ENCODE assay signal across 10 cellular contexts in the genomic region with DNA sequence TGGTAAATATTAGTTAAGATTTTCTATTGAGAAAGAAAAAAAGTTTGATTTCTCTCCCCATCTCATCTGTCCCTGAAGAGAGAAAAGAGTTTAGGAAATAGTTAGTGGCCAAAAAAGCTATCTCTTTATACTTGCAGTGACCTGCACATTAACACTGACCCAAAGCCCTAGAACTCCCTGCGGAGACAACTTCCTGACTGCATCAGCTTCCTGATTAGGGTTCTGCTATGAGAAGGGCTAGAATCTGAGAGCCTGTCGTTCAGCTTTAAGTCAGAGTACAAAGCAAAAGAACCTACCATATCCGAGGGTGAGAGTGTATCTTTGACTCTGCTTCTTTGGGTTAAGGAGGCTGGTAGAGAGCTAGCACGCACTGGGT. TPM values are rescaled to one million over a fixed set of nuclear protein-coding genes. Genes with fewer than 3 reads are reported as not detected.
A peak's percentile ranks its signal among the peaks of the same experiment; 100 is the strongest.
DNase-seq lines count a peak whose midpoint lies in the region; ATAC-seq, FAIRE-seq and TF ChIP-seq lines count a peak whose summit lies in the region.
"Had no signal": no experiment of that assay in that cellular context is flagged by ENCODE, and none has a peak within 500 bp of the region (broad histone marks: within the 10 kb centered on the region; RNA-seq: fewer than 3 reads in every experiment).

No MANE protein-coding gene starts in this region.

- FAIRE-seq in small intestine (lab: Jason Lieb, UNC): no peak

- H3K4me3 ChIP-seq in HEK293 (ENCODE audit: low read depth, low read length) (no peak overlapping the region), astrocyte of the spinal cord (ENCODE audit: low read depth, low read length) (no peak overlapping the region), hepatocyte (no peak overlapping the region), small intestine (ENCODE audit: low read depth in 1 of 2, low read length in 2 of 2) (no peak overlapping the region)

- ATAC-seq in HG03175 (IDR thresholded peaks at IDR 0.05; ENCODE audit: unreplicated experiment) (no peak), HG02678 (IDR thresholded peaks at IDR 0.05; ENCODE audit: unreplicated experiment) (no peak), HG03097 (IDR thresholded peaks at IDR 0.05; ENCODE audit: low FRiP score, unreplicated experiment) (no peak)
- ATAC-seq: stimulated activated naive B cell treated with anti-CD40 and anti-IgM and Interleukin-4, amounts not matched to agents 10 μg/mL and 1 μg/mL and 100 μg/mL, for 72 hours had no signal

- H3K27ac ChIP-seq in HEK293 (ENCODE audit: extremely low read depth, low read depth, low read length): peak overlapping the region; percentile 83
- peak overlapping the region; percentile 63 for H3K27ac ChIP-seq in hepatocyte
- peak overlapping the region; percentile 50 to 92 for H3K27ac ChIP-seq in small intestine (ENCODE audit: low read depth in 1 of 2, low read length in 1 of 2)

- POLR2A ChIA-PET in HEK293 (lab: Yijun Ruan, JAX): interaction anchor here (0.7 to 3.9 kb wide), 9 partner anchors 10 to 250 kb away, joined by 3 to 26 read pairs (median 5); partner anchors contain the start of genes CCDC47, DDX42 and MAP3K3

- H3K4me1 ChIP-seq in HEK293 (ENCODE audit: control insufficient read depth, insufficient read depth, low read length): peaks cover 22% of the 10 kb centered on the region
- H3K4me1 ChIP-seq in hepatocyte (ENCODE audit: insufficient read depth): peaks cover 24% of the 10 kb centered on the region
- H3K4me1 ChIP-seq in small intestine (ENCODE audit: control insufficient read depth in 2 of 2, insufficient read depth in 1 of 2, low read depth in 1 of 2, low read length in 1 of 2): peaks cover 2 to 7% of the 10 kb centered on the region in 2 donors

- WGBS in hepatocyte (ENCODE audit: low lambda C conversion rate, missing lambda C conversion rate): 49% methylated on average over 4 of the region's 4 CpGs
- WGBS in small intestine, 3 donors: 12 to 36% (median 21%) methylated on average over 4 of the region's 4 CpGs

- no peaks in the 10 kb centered on the region for H3K9me3 ChIP-seq in HEK293 (ENCODE audit: control insufficient read depth, insufficient read depth, low read depth, low read length)
- no peaks in the 10 kb centered on the region for H3K9me3 ChIP-seq in hepatocyte (ENCODE audit: low read depth)
- H3K9me3 ChIP-seq in small intestine (ENCODE audit: control insufficient read depth, low read depth): no peaks in the 10 kb centered on the region

- no peaks in the 10 kb centered on the region for H3K27me3 ChIP-seq in hepatocyte
- no peaks in the 10 kb centered on the region for H3K27me3 ChIP-seq in small intestine (ENCODE audit: control insufficient read depth in 2 of 2, insufficient read depth in 2 of 2, low read length in 2 of 2)

- TF ChIP-seq CTCF in HEK293 (tag by site-specific recombination; IDR thresholded peaks at IDR 0.05) (no peak), astrocyte of the spinal cord (IDR thresholded peaks at IDR 0.05; ENCODE audit: low read depth, low read length) (no peak), hepatocyte (IDR thresholded peaks at IDR 0.05; ENCODE audit: poor library complexity) (no peak)

- no peaks in the 10 kb centered on the region for H4K20me1 ChIP-seq in hepatocyte (ENCODE audit: insufficient read depth, poor library complexity, severe bottlenecking)

- H3K36me3 ChIP-seq in HEK293 (ENCODE audit: control insufficient read depth in 2 of 2, insufficient read depth in 1 of 2, low read length in 2 of 2) (peaks cover 5 to 24% of the 10 kb centered on the region in 2 experiments; a peak in 2 of 3 replicates), hepatocyte (replicated peaks; ENCODE audit: insufficient read depth, low read depth) (no peaks in the 10 kb centered on the region), small intestine (ENCODE audit: control insufficient read depth in 2 of 2, insufficient read depth in 2 of 2, low read length in 2 of 2) (peaks cover 2 to 4% of the 10 kb centered on the region in 2 donors)

- DNase-seq in astrocyte of the spinal cord (ENCODE audit: low read depth, low spot score) (peak; percentile 39), hepatocyte (ENCODE audit: low spot score) (no peak), small intestine (peak; percentile 34), NCI-H2029 treated with DMSO at 0.1 percent for 48 hours (lab: John Stamatoyannopoulos, UW) (no peak)
- DNase-seq: activated CD4-positive, alpha-beta T cell treated with anti-CD3 and anti-CD28 coated beads, Interleukin-2, amount 50 U/mL, for 48 hours; stimulated activated naive B cell treated with anti-CD40 and anti-IgM and Interleukin-4, amounts not matched to agents 10 μg/mL and 1 μg/mL and 100 μg/mL, for 72 hours had no signal

- no peaks in the 10 kb centered on the region for H3K9me2 ChIP-seq in hepatocyte (replicated peaks; ENCODE audit: insufficient read depth)

- no peaks in the 10 kb centered on the region for H3K79me2 ChIP-seq in hepatocyte

- H2AFZ ChIP-seq in hepatocyte: no peak overlapping the region

- in situ Hi-C loops in astrocyte of the spinal cord (cut with HindIII; ENCODE audit: low sequenced_read_pairs): no loop called here

- CTCF ChIA-PET in HEK293 (lab: Yijun Ruan, JAX): interaction anchor here (0.6 to 3.9 kb wide), 10 partner anchors 10 to 1487 kb away, joined by 3 to 27 read pairs (median 4); no protein-coding TSS in a partner anchor

- H3K4me2 ChIP-seq in hepatocyte: peak overlapping the region; percentile 52

TF ChIP-seq in HEK293, 187 proteins besides CTCF, POLR2A, EP300 and RAD21:
- no peak for TF ChIP-seq ZNF426 (tag by site-specific recombination; IDR thresholded peaks at IDR 0.05)
- no peak for TF ChIP-seq GLIS2 (tag by site-specific recombination; IDR thresholded peaks at IDR 0.05)
- TF ChIP-seq, protein P1, sequence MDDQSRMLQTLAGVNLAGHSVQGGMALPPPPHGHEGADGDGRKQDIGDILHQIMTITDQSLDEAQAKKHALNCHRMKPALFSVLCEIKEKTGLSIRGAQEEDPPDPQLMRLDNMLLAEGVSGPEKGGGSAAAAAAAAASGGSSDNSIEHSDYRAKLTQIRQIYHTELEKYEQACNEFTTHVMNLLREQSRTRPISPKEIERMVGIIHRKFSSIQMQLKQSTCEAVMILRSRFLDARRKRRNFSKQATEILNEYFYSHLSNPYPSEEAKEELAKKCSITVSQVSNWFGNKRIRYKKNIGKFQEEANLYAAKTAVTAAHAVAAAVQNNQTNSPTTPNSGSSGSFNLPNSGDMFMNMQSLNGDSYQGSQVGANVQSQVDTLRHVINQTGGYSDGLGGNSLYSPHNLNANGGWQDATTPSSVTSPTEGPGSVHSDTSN (CRISPR knock-in tag; IDR thresholded peaks at IDR 0.05): no peak
- TF ChIP-seq KLF7 (tag by site-specific recombination; IDR thresholded peaks at IDR 0.05; ENCODE audit: borderline replicate concordance): no peak
- TF ChIP-seq ZNF558 (tag by site-specific recombination; IDR thresholded peaks at IDR 0.05): no peak
- no peak for TF ChIP-seq ZNF394 (tag by site-specific recombination; IDR thresholded peaks at IDR 0.05; ENCODE audit: borderline replicate concordance)
- no peak for TF ChIP-seq ZNF580 (tag by site-specific recombination; IDR thresholded peaks at IDR 0.05)
- no peak for TF ChIP-seq ZNF311 (tag by site-specific recombination; IDR thresholded peaks at IDR 0.05; ENCODE audit: borderline replicate concordance)
- TF ChIP-seq ZSCAN23 (tag by site-specific recombination; IDR thresholded peaks at IDR 0.05): no peak
- TF ChIP-seq MEIS1 (CRISPR knock-in tag; IDR thresholded peaks at IDR 0.05; ENCODE audit: borderline replicate concordance): no peak
- TF ChIP-seq ZBTB21 (tag by site-specific recombination; IDR thresholded peaks at IDR 0.05): no peak
- TF ChIP-seq HOXA7 (CRISPR knock-in tag; IDR thresholded peaks at IDR 0.05; ENCODE audit: borderline replicate concordance): no peak
- TF ChIP-seq INSM2 (tag by site-specific recombination; IDR thresholded peaks at IDR 0.05): no peak

RNA-seq across cellular contexts. Expression of gene LIMD2, which starts 24.7 kb away (rescaled TPM):
- total RNA-seq in hepatocyte: 14.5 and 20.7 TPM in 2 replicates
- 31.1 and 35.3 TPM in 2 replicates for polyA plus RNA-seq in hepatocyte
- 10 to 100 TPM in 2 of 3 donors, 1 to 10 TPM in 1; 2.0 to 14.7 (median 11.6) TPM for polyA plus RNA-seq in small intestine

RNA-seq across cellular contexts. Expression of gene MAP3K3, which starts 53.0 kb away (rescaled TPM):
- total RNA-seq in hepatocyte: 13.4 and 15.6 TPM in 2 replicates
- polyA plus RNA-seq in hepatocyte: 15.3 and 15.5 TPM in 2 replicates
- 10 to 100 TPM in 2 of 3 donors, 1 to 10 TPM in 1; 8.1 to 17.1 (median 11.4) TPM for polyA plus RNA-seq in small intestine

Comparison
In these comparisons a context has a peak if more than half of its experiments do, and no peak if none do; other contexts are left out.
1. DNase-seq: peak in astrocyte of the spinal cord (single experiment) and small intestine (single experiment); none in hepatocyte (single experiment) and NCI-H2029 treated with DMSO at 0.1 percent for 48 hours (single experiment).
2. Peak in every context shown above with its lines, with median percentiles within 50 percentile points of each other: H3K27ac ChIP-seq.